In the genomic region with DNA sequence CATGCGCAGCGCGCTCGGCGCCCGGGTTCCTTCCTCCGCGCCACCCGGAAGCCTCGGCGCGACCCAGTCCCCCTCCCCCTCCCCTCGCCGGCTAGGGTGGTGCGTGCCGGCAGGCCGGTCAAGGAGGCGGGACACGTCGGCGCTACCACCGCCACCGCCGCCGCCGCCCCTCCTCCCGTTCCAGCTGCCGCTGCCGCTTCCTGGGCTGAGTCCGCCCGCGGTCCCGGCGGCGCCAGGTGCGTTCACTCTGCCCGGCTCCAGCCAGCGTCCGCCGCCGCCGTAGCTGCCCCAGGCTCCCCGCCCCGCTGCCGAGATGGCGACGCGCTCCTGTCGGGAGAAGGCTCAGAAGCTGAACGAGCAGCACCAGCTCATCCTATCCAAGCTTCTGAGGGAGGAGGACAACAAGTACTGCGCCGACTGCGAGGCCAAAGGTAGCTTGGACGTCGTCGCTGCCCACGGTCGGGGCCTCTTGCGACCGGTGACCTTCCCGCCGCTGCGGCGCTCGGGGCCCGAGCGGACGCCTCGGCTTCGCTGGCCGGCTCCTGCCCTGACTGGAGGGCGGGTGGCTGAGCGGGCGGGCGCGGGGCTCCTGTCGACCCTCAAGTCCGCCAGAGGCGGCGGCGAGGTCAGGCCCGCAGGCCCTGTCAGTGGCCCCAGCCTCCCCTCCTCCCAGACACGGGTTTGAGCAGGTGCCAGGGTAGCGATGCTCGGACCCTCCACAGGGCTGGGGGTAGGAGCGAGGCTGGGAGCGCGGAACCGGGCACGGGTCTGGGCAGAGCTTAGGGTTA, we compare ENCODE assay signal across 1 cellular context.
TF ChIP-seq lines count a peak whose summit lies in the region.

Gene SMAP1 (plus strand): TSS at position 173 of the 788 bp plus-strand sequence. CDS start 141 bp downstream, at position 314.

TF ChIP-seq in K562, 482 proteins besides CTCF, POLR2A, EP300 and RAD21 (continued from another document and continues in another):
- TF ChIP-seq ATF3 (IDR thresholded peaks at IDR 0.05) = no peak
- TF ChIP-seq ATF3 (CRISPR knock-in tag; conservative IDR thresholded peaks at IDR 0.05) = no peak
- no peak for TF ChIP-seq TARDBP (IDR thresholded peaks at IDR 0.05)
- no peak for TF ChIP-seq HNRNPUL1 (IDR thresholded peaks at IDR 0.05; ENCODE audit: low read length)
- TF ChIP-seq SRSF3 (IDR thresholded peaks at IDR 0.05; ENCODE audit: insufficient read depth, low read length) = no peak
- TF ChIP-seq ESRRB (CRISPR knock-in tag; IDR thresholded peaks at IDR 0.05; ENCODE audit: borderline replicate concordance) = no peak
- TF ChIP-seq HIVEP1 (CRISPR knock-in tag; IDR thresholded peaks at IDR 0.05) = no peak
- TF ChIP-seq SMC3 (conservative IDR thresholded peaks at IDR 0.05; ENCODE audit: insufficient read depth, low read depth, low read length) = no peak
- peak; percentile 91 for TF ChIP-seq RB1 (IDR thresholded peaks at IDR 0.05; ENCODE audit: low read depth)
- TF ChIP-seq, protein P1, sequence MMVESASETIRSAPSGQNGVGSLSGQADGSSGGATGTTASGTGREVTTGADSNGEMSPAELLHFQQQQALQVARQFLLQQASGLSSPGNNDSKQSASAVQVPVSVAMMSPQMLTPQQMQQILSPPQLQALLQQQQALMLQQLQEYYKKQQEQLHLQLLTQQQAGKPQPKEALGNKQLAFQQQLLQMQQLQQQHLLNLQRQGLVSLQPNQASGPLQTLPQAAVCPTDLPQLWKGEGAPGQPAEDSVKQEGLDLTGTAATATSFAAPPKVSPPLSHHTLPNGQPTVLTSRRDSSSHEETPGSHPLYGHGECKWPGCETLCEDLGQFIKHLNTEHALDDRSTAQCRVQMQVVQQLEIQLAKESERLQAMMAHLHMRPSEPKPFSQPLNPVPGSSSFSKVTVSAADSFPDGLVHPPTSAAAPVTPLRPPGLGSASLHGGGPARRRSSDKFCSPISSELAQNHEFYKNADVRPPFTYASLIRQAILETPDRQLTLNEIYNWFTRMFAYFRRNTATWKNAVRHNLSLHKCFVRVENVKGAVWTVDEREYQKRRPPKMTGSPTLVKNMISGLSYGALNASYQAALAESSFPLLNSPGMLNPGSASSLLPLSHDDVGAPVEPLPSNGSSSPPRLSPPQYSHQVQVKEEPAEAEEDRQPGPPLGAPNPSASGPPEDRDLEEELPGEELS (CRISPR knock-in tag; IDR thresholded peaks at IDR 0.05; ENCODE audit: borderline replicate concordance) = no peak
- no peak for TF ChIP-seq ZNF140 (CRISPR knock-in tag; IDR thresholded peaks at IDR 0.05)
- TF ChIP-seq HLTF (IDR thresholded peaks at IDR 0.05) = no peak
- TF ChIP-seq WHSC1 (IDR thresholded peaks at IDR 0.05; ENCODE audit: low read length) = no peak
- TF ChIP-seq MTA1 (IDR thresholded peaks at IDR 0.05; ENCODE audit: borderline replicate concordance) = no peak
- TF ChIP-seq RHOXF2B (CRISPR knock-in tag; conservative IDR thresholded peaks at IDR 0.05) = no peak
- no peak for TF ChIP-seq MYBL2 (IDR thresholded peaks at IDR 0.05; ENCODE audit: low read depth)
- TF ChIP-seq MYBL2 (CRISPR knock-in tag; IDR thresholded peaks at IDR 0.05; ENCODE audit: borderline replicate concordance) = no peak
- TF ChIP-seq, protein P2, sequence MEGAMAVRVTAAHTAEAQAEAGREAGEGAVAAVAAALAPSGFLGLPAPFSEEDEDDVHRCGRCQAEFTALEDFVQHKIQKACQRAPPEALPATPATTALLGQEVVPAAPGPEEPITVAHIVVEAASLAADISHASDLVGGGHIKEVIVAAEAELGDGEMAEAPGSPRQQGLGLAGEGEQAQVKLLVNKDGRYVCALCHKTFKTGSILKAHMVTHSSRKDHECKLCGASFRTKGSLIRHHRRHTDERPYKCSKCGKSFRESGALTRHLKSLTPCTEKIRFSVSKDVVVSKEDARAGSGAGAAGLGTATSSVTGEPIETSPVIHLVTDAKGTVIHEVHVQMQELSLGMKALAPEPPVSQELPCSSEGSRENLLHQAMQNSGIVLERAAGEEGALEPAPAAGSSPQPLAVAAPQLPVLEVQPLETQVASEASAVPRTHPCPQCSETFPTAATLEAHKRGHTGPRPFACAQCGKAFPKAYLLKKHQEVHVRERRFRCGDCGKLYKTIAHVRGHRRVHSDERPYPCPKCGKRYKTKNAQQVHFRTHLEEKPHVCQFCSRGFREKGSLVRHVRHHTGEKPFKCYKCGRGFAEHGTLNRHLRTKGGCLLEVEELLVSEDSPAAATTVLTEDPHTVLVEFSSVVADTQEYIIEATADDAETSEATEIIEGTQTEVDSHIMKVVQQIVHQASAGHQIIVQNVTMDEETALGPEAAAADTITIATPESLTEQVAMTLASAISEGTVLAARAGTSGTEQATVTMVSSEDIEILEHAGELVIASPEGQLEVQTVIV (CRISPR knock-in tag; IDR thresholded peaks at IDR 0.05; ENCODE audit: borderline replicate concordance) = no peak
- TF ChIP-seq, protein P3, sequence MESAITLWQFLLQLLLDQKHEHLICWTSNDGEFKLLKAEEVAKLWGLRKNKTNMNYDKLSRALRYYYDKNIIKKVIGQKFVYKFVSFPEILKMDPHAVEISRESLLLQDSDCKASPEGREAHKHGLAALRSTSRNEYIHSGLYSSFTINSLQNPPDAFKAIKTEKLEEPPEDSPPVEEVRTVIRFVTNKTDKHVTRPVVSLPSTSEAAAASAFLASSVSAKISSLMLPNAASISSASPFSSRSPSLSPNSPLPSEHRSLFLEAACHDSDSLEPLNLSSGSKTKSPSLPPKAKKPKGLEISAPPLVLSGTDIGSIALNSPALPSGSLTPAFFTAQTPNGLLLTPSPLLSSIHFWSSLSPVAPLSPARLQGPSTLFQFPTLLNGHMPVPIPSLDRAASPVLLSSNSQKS (CRISPR knock-in tag; IDR thresholded peaks at IDR 0.05) = no peak
- TF ChIP-seq PPARD (CRISPR knock-in tag; IDR thresholded peaks at IDR 0.05) = no peak
- TF ChIP-seq ETV5 (CRISPR knock-in tag; IDR thresholded peaks at IDR 0.05; ENCODE audit: low read depth) = no peak
- TF ChIP-seq, protein P4, sequence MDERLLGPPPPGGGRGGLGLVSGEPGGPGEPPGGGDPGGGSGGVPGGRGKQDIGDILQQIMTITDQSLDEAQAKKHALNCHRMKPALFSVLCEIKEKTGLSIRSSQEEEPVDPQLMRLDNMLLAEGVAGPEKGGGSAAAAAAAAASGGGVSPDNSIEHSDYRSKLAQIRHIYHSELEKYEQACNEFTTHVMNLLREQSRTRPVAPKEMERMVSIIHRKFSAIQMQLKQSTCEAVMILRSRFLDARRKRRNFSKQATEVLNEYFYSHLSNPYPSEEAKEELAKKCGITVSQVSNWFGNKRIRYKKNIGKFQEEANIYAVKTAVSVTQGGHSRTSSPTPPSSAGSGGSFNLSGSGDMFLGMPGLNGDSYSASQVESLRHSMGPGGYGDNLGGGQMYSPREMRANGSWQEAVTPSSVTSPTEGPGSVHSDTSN (CRISPR knock-in tag; IDR thresholded peaks at IDR 0.05; ENCODE audit: low read depth) = no peak
- TF ChIP-seq, protein P4 (tag; conservative IDR thresholded peaks at IDR 0.05; ENCODE audit: low read depth) = no peak
- no peak for TF ChIP-seq SAP30 (IDR thresholded peaks at IDR 0.05; ENCODE audit: borderline replicate concordance, insufficient read depth, low read depth, low read length, poor library complexity, severe bottlenecking)
- TF ChIP-seq AFF1 (IDR thresholded peaks at IDR 0.05; ENCODE audit: low read depth in 1 of 2, partially characterized antibody in 2 of 2) = no peak
- TF ChIP-seq, protein P5, sequence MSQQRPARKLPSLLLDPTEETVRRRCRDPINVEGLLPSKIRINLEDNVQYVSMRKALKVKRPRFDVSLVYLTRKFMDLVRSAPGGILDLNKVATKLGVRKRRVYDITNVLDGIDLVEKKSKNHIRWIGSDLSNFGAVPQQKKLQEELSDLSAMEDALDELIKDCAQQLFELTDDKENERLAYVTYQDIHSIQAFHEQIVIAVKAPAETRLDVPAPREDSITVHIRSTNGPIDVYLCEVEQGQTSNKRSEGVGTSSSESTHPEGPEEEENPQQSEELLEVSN (IDR thresholded peaks at IDR 0.05; ENCODE audit: borderline replicate concordance in 1 of 2, extremely low read depth in 1 of 2, insufficient read depth in 1 of 2, insufficient read length in 1 of 2, low read depth in 1 of 2, low read length in 1 of 2, poor library complexity in 1 of 2, severe bottlenecking in 1 of 2) = peak; percentile 61 to 80
- no peak for TF ChIP-seq ZSCAN32 (CRISPR knock-in tag; IDR thresholded peaks at IDR 0.05)
- TF ChIP-seq KAT8 (IDR thresholded peaks at IDR 0.05; ENCODE audit: low read depth) = no peak
- TF ChIP-seq ZNF408 (CRISPR knock-in tag; IDR thresholded peaks at IDR 0.05; ENCODE audit: low read depth) = no peak
- no peak for TF ChIP-seq ZNF224 (CRISPR knock-in tag; IDR thresholded peaks at IDR 0.05)
- TF ChIP-seq NR2C2 (CRISPR knock-in tag; IDR thresholded peaks at IDR 0.05) = peak; percentile 76; the same call in 1 of the 2 replicates
- peak; percentile 73 for TF ChIP-seq NR2C2 (tag; IDR thresholded peaks at IDR 0.05)
- no peak for TF ChIP-seq PREB (CRISPR knock-in tag; IDR thresholded peaks at IDR 0.05)
- TF ChIP-seq ZNF586 (CRISPR knock-in tag; conservative IDR thresholded peaks at IDR 0.05) = no peak
- TF ChIP-seq TOE1 (IDR thresholded peaks at IDR 0.05; ENCODE audit: borderline replicate concordance) = no peak
- TF ChIP-seq TOE1 (CRISPR knock-in tag; IDR thresholded peaks at IDR 0.05; ENCODE audit: borderline replicate concordance, low read depth) = peak; percentile 62
- TF ChIP-seq ZNF778 (CRISPR knock-in tag; IDR thresholded peaks at IDR 0.05) = no peak
- TF ChIP-seq ETS2 (tag; IDR thresholded peaks at IDR 0.05; ENCODE audit: borderline replicate concordance, poor library complexity, severe bottlenecking) = no peak
- TF ChIP-seq ZNF212 (CRISPR knock-in tag; IDR thresholded peaks at IDR 0.05) = no peak
- TF ChIP-seq CCNT2 (IDR thresholded peaks at IDR 0.05; ENCODE audit: borderline replicate concordance, extremely low read depth, insufficient read length, low read depth, low read length) = no peak
- peak; percentile 93 for TF ChIP-seq SMAD4 (CRISPR knock-in tag; conservative IDR thresholded peaks at IDR 0.05)
- TF ChIP-seq CHCHD3 (CRISPR knock-in tag; IDR thresholded peaks at IDR 0.05) = no peak
- no peak for TF ChIP-seq ZNF316 (IDR thresholded peaks at IDR 0.05)
- TF ChIP-seq BHLHE40 (IDR thresholded peaks at IDR 0.05; ENCODE audit: low read length) = peak; percentile 61
- TF ChIP-seq MITF (IDR thresholded peaks at IDR 0.05) = no peak
- no peak for TF ChIP-seq NR4A1 (CRISPR knock-in tag; IDR thresholded peaks at IDR 0.05)
- no peak for TF ChIP-seq NR4A1 (tag; IDR thresholded peaks at IDR 0.05)
